In the genomic region with DNA sequence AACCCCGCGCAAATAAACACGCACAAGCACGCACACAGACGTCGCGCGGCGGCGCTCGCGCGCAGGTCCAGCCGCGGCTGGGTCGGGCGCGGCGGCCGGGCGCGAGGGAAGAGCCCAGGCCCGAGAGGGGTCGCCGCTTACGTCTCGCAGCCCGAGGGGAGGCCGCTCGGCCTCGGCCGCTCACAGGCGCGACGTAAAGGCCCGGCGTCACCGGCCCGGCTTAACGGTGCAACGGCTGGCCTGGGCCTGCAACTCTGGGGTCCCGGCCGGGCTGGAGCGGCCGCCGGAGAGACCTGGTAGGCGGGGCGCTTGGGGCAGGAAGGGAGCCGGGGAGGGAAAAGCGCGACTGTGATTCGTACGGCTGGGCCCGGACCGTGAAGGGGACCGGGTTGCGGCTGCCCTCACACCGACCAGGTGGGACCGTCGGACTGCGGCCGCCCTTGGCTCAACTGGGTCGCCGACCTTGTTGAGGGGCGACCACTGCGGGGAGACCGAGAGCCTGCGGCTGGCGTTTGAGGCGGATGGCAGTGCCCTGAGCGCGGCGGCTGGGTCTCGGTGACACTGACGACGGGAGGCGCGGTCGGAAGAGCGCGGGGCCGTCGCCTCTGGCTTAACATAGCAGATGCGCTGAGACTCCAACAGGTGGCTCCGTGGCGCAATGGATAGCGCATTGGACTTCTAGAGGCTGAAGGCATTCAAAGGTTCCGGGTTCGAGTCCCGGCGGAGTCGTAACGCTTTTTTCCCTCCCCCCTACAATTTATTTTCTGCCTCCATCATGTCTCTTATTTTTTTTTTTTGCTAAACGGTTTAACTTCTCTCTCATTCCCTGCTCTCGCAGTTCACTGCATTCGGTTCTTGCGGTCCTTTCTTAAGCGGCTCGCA, we compare ENCODE assay signal across 1 cellular context.
TF ChIP-seq lines count a peak whose summit lies in the region.

No MANE protein-coding gene starts in this region.

TF ChIP-seq in HepG2, 621 proteins besides CTCF, POLR2A, EP300 and RAD21 (continued from another document and continues in another):
- TF ChIP-seq ZNF24 (IDR thresholded peaks at IDR 0.05) (peak; percentile 98), ZNF768 (CRISPR knock-in tag; IDR thresholded peaks at IDR 0.05) (peak; percentile 72; the same call in 1 of the 2 replicates), ZNF766 (CRISPR knock-in tag; IDR thresholded peaks at IDR 0.05; ENCODE audit: borderline replicate concordance) (no peak), HOXD1 (CRISPR knock-in tag; IDR thresholded peaks at IDR 0.05) (peak; percentile 28; the same call in 1 of the 2 replicates), STAT5B (CRISPR knock-in tag; IDR thresholded peaks at IDR 0.05) (peak; percentile 64; the same call in 1 of the 2 replicates), ZNF225 (CRISPR knock-in tag; IDR thresholded peaks at IDR 0.05) (no peak; the same call in 1 of the 2 replicates), ZNF441 (CRISPR knock-in tag; IDR thresholded peaks at IDR 0.05; ENCODE audit: borderline replicate concordance) (peak; percentile 78), ZNF446 (CRISPR knock-in tag; IDR thresholded peaks at IDR 0.05) (peak; percentile 74), ZFP41 (CRISPR knock-in tag; IDR thresholded peaks at IDR 0.05; ENCODE audit: borderline replicate concordance) (no peak), ZNF788 (CRISPR knock-in tag; IDR thresholded peaks at IDR 0.05; ENCODE audit: borderline replicate concordance) (peak; percentile 75; the same call in 1 of the 2 replicates), SNAI1 (CRISPR knock-in tag; IDR thresholded peaks at IDR 0.05; ENCODE audit: borderline replicate concordance) (peak; percentile 85; the same call in 1 of the 2 replicates), ZNF329 (CRISPR knock-in tag; IDR thresholded peaks at IDR 0.05; ENCODE audit: low read depth) (0 out of 2 replicates have a peak, but pooled peaks have one; percentile 1), GATA4 (IDR thresholded peaks at IDR 0.05; ENCODE audit: borderline replicate concordance, low read depth) (peak; percentile 37; the same call in 1 of the 2 replicates), HMG20A (CRISPR knock-in tag; IDR thresholded peaks at IDR 0.05; ENCODE audit: borderline replicate concordance) (no peak), ZNF616 (CRISPR knock-in tag; IDR thresholded peaks at IDR 0.05; ENCODE audit: low read depth) (no peak), CREM (IDR thresholded peaks at IDR 0.05) (peak; percentile 9; the same call in 1 of the 2 replicates), CREM (CRISPR knock-in tag; IDR thresholded peaks at IDR 0.05) (no peak), KMT2A (CRISPR knock-in tag; IDR thresholded peaks at IDR 0.05) (peak; percentile 82), MXI1 (IDR thresholded peaks at IDR 0.05; ENCODE audit: borderline replicate concordance, low read depth, low read length) (peak; percentile 27; the same call in 2 of the 3 replicates), YEATS2 (CRISPR knock-in tag; IDR thresholded peaks at IDR 0.05; ENCODE audit: borderline replicate concordance) (peak; percentile 50; the same call in 1 of the 2 replicates), NFYC (CRISPR knock-in tag; IDR thresholded peaks at IDR 0.05) (peak; percentile 27; the same call in 1 of the 2 replicates), YEATS4 (CRISPR knock-in tag; IDR thresholded peaks at IDR 0.05; ENCODE audit: borderline replicate concordance) (peak; percentile 28), ZNF570 (CRISPR knock-in tag; IDR thresholded peaks at IDR 0.05; ENCODE audit: borderline replicate concordance) (no peak), FOXP1 (IDR thresholded peaks at IDR 0.05) (no peak), FOXP1 (CRISPR knock-in tag; IDR thresholded peaks at IDR 0.05) (no peak), FIP1L1 (IDR thresholded peaks at IDR 0.05; ENCODE audit: borderline replicate concordance, insufficient read depth, low read depth, low read length) (no peak), ZNF761 (CRISPR knock-in tag; conservative IDR thresholded peaks at IDR 0.05) (0 out of 2 replicates have a peak, but pooled peaks have one; percentile 18), KDM2A (CRISPR knock-in tag; IDR thresholded peaks at IDR 0.05; ENCODE audit: borderline replicate concordance, low read depth) (peak; percentile 97; the same call in 1 of the 2 replicates), ZNF775 (CRISPR knock-in tag; IDR thresholded peaks at IDR 0.05; ENCODE audit: borderline replicate concordance) (0 out of 2 replicates have a peak, but pooled peaks have one; percentile 49), SYNCRIP (IDR thresholded peaks at IDR 0.05; ENCODE audit: insufficient read depth, low read depth, low read length) (no peak), ZNF34 (CRISPR knock-in tag; IDR thresholded peaks at IDR 0.05; ENCODE audit: borderline replicate concordance) (0 out of 2 replicates have a peak, but pooled peaks have one; percentile 7), ZNF251 (CRISPR knock-in tag; IDR thresholded peaks at IDR 0.05) (no peak), POGZ (CRISPR knock-in tag; IDR thresholded peaks at IDR 0.05) (peak; percentile 51; the same call in 1 of the 2 replicates), SOX5 (CRISPR knock-in tag; IDR thresholded peaks at IDR 0.05; ENCODE audit: borderline replicate concordance) (peak; percentile 32; the same call in 1 of the 2 replicates), ZNF367 (CRISPR knock-in tag; IDR thresholded peaks at IDR 0.05; ENCODE audit: borderline replicate concordance) (no peak), AGO1 (IDR thresholded peaks at IDR 0.05; ENCODE audit: low read depth, low read length, poor library complexity, severe bottlenecking) (no peak), TCF12 (IDR thresholded peaks at IDR 0.05) (no peak), TCF12 (CRISPR knock-in tag; IDR thresholded peaks at IDR 0.05) (peak; percentile 55; the same call in 1 of the 2 replicates), ZNF746 (CRISPR knock-in tag; IDR thresholded peaks at IDR 0.05) (peak; percentile 46; the same call in 1 of the 2 replicates), CBX5 (CRISPR knock-in tag; IDR thresholded peaks at IDR 0.05; ENCODE audit: borderline replicate concordance) (no peak), ZNF274 (CRISPR knock-in tag; IDR thresholded peaks at IDR 0.05) (no peak), REPIN1 (CRISPR knock-in tag; IDR thresholded peaks at IDR 0.05; ENCODE audit: borderline replicate concordance, low read depth) (peak; percentile 87), KLF11 (CRISPR knock-in tag; IDR thresholded peaks at IDR 0.05) (no peak; the same call in 1 of the 2 replicates), ZFP37 (CRISPR knock-in tag; IDR thresholded peaks at IDR 0.05; ENCODE audit: borderline replicate concordance) (0 out of 2 replicates have a peak, but pooled peaks have one; percentile 6), ZFP82 (CRISPR knock-in tag; IDR thresholded peaks at IDR 0.05; ENCODE audit: borderline replicate concordance) (0 out of 2 replicates have a peak, but pooled peaks have one; percentile 14), HDAC1 (CRISPR knock-in tag; IDR thresholded peaks at IDR 0.05) (peak; percentile 59; the same call in 1 of the 2 replicates), RFXAP (CRISPR knock-in tag; IDR thresholded peaks at IDR 0.05; ENCODE audit: borderline replicate concordance) (peak; percentile 21), NFYB (CRISPR knock-in tag; IDR thresholded peaks at IDR 0.05) (peak; percentile 56; the same call in 1 of the 2 replicates), RORA (CRISPR knock-in tag; IDR thresholded peaks at IDR 0.05) (no peak), FOXM1 (CRISPR knock-in tag; IDR thresholded peaks at IDR 0.05) (no peak)
- TF ChIP-seq, protein P1, sequence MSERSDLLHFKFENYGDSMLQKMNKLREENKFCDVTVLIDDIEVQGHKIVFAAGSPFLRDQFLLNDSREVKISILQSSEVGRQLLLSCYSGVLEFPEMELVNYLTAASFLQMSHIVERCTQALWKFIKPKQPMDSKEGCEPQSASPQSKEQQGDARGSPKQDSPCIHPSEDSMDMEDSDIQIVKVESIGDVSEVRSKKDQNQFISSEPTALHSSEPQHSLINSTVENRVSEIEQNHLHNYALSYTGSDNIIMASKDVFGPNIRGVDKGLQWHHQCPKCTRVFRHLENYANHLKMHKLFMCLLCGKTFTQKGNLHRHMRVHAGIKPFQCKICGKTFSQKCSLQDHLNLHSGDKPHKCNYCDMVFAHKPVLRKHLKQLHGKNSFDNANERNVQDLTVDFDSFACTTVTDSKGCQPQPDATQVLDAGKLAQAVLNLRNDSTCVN (CRISPR knock-in tag; IDR thresholded peaks at IDR 0.05; ENCODE audit: borderline replicate concordance): 0 out of 2 replicates have a peak, but pooled peaks have one; percentile 47
- TF ChIP-seq, protein P2, sequence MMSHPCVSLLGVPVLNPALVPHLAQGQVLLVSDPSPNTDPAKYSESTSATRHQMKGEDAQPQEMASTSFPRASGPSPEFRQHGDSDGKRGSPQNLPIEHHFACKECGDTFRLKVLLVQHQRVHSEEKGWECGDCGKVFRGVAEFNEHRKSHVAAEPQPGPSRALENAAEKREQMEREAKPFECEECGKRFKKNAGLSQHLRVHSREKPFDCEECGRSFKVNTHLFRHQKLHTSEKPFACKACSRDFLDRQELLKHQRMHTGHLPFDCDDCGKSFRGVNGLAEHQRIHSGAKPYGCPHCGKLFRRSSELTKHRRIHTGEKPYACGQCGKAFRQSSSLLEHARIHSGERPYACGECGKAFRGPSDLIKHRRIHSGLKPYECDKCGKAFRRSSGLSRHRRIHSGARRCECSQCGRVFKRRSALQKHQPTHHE (CRISPR knock-in tag; IDR thresholded peaks at IDR 0.05; ENCODE audit: borderline replicate concordance): 0 out of 2 replicates have a peak, but pooled peaks have one; percentile 50
- TF ChIP-seq, protein P3, sequence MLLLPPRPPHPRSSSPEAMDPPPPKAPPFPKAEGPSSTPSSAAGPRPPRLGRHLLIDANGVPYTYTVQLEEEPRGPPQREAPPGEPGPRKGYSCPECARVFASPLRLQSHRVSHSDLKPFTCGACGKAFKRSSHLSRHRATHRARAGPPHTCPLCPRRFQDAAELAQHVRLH (CRISPR knock-in tag; IDR thresholded peaks at IDR 0.05; ENCODE audit: borderline replicate concordance, low read depth): 0 out of 2 replicates have a peak, but pooled peaks have one; percentile 48
- TF ChIP-seq, protein P4, sequence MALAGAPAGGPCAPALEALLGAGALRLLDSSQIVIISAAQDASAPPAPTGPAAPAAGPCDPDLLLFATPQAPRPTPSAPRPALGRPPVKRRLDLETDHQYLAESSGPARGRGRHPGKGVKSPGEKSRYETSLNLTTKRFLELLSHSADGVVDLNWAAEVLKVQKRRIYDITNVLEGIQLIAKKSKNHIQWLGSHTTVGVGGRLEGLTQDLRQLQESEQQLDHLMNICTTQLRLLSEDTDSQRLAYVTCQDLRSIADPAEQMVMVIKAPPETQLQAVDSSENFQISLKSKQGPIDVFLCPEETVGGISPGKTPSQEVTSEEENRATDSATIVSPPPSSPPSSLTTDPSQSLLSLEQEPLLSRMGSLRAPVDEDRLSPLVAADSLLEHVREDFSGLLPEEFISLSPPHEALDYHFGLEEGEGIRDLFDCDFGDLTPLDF (CRISPR knock-in tag; IDR thresholded peaks at IDR 0.05): peak; percentile 59
- TF ChIP-seq, protein P5, sequence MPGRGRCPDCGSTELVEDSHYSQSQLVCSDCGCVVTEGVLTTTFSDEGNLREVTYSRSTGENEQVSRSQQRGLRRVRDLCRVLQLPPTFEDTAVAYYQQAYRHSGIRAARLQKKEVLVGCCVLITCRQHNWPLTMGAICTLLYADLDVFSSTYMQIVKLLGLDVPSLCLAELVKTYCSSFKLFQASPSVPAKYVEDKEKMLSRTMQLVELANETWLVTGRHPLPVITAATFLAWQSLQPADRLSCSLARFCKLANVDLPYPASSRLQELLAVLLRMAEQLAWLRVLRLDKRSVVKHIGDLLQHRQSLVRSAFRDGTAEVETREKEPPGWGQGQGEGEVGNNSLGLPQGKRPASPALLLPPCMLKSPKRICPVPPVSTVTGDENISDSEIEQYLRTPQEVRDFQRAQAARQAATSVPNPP (CRISPR knock-in tag; IDR thresholded peaks at IDR 0.05): no peak; the same call in 1 of the 2 replicates
- TF ChIP-seq, protein P6, sequence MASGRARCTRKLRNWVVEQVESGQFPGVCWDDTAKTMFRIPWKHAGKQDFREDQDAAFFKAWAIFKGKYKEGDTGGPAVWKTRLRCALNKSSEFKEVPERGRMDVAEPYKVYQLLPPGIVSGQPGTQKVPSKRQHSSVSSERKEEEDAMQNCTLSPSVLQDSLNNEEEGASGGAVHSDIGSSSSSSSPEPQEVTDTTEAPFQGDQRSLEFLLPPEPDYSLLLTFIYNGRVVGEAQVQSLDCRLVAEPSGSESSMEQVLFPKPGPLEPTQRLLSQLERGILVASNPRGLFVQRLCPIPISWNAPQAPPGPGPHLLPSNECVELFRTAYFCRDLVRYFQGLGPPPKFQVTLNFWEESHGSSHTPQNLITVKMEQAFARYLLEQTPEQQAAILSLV (CRISPR knock-in tag; IDR thresholded peaks at IDR 0.05; ENCODE audit: borderline replicate concordance): no peak; the same call in 1 of the 2 replicates
- TF ChIP-seq, protein P7, sequence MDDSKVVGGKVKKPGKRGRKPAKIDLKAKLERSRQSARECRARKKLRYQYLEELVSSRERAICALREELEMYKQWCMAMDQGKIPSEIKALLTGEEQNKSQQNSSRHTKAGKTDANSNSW (CRISPR knock-in tag; IDR thresholded peaks at IDR 0.05; ENCODE audit: borderline replicate concordance): no peak; the same call in 1 of the 2 replicates
- TF ChIP-seq, protein P8, sequence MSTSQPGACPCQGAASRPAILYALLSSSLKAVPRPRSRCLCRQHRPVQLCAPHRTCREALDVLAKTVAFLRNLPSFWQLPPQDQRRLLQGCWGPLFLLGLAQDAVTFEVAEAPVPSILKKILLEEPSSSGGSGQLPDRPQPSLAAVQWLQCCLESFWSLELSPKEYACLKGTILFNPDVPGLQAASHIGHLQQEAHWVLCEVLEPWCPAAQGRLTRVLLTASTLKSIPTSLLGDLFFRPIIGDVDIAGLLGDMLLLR (CRISPR knock-in tag; IDR thresholded peaks at IDR 0.05): 0 out of 2 replicates have a peak, but pooled peaks have one; percentile 20
